22 cellular contexts compared by ENCODE assay signal in genomic region chr5:122152266-122152900, GRCh38. TPM values are rescaled to one million over a fixed set of nuclear protein-coding genes. Genes with fewer than 3 reads are reported as not detected.
A peak's percentile ranks its signal among the peaks of the same experiment; 100 is the strongest.
DNase-seq lines count a peak whose midpoint lies in the region; ATAC-seq and TF ChIP-seq lines count a peak whose summit lies in the region.
"Had no signal": no experiment of that assay in that cellular context is flagged by ENCODE, and none has a peak within 500 bp of the region (broad histone marks: within the 10 kb centered on the region; RNA-seq: fewer than 3 reads in every experiment).

No MANE protein-coding gene starts in this region.

- no peaks in the 10 kb centered on the region for H3K9me3 Mint-ChIP-seq in MCF 10A (ENCODE audit: unreplicated experiment)
- H3K9me3 Mint-ChIP-seq: activated CD4-positive, alpha-beta memory T cell treated with anti-CD3 and anti-CD28 coated beads, Interleukin-2, amount 10 ng/mL, durations not matched to agents 7 days and 5 days; activated naive CD8-positive, alpha-beta T cell treated with anti-CD3 and anti-CD28 coated beads for 36 hours; CD4-positive, CD25-positive, alpha-beta regulatory T cell had no signal

- H3K27ac Mint-ChIP-seq in MCF 10A (ENCODE audit: low read depth, unreplicated experiment) = peak overlapping the region; percentile 80
- H3K27ac Mint-ChIP-seq: activated CD4-positive, alpha-beta memory T cell treated with anti-CD3 and anti-CD28 coated beads, Interleukin-2, amount 10 ng/mL, durations not matched to agents 7 days and 5 days; activated naive CD8-positive, alpha-beta T cell treated with anti-CD3 and anti-CD28 coated beads for 36 hours had no signal

- no peak overlapping the region for H3K4me2 ChIP-seq in mammary epithelial cell (ENCODE audit: insufficient read depth, low read depth, low read length)

- no peak overlapping the region for H3K4me3 Mint-ChIP-seq in MCF 10A (ENCODE audit: unreplicated experiment)
- H3K4me3 Mint-ChIP-seq: activated CD4-positive, alpha-beta memory T cell treated with anti-CD3 and anti-CD28 coated beads, Interleukin-2, amount 10 ng/mL, durations not matched to agents 7 days and 5 days; activated naive CD8-positive, alpha-beta T cell treated with anti-CD3 and anti-CD28 coated beads for 36 hours had no signal

- no peaks in the 10 kb centered on the region for H4K20me1 ChIP-seq in mammary epithelial cell (ENCODE audit: insufficient read depth, low read length)

- H3K36me3 ChIP-seq in mammary epithelial cell (ENCODE audit: insufficient read depth, low read length) = no peaks in the 10 kb centered on the region
- no peaks in the 10 kb centered on the region for H3K36me3 ChIP-seq in brain microvascular endothelial cell (replicated peaks)
- H3K36me3 ChIP-seq: esophagus squamous epithelium, HAP-1, ovary, Peyer's patch had no signal

- peaks cover 27% of the 10 kb centered on the region for H3K4me1 Mint-ChIP-seq in MCF 10A (ENCODE audit: insufficient read depth, unreplicated experiment)
- H3K4me1 Mint-ChIP-seq: activated CD4-positive, alpha-beta memory T cell treated with anti-CD3 and anti-CD28 coated beads, Interleukin-2, amount 10 ng/mL, durations not matched to agents 7 days and 5 days had no signal

- no peak overlapping the region for H2AFZ ChIP-seq in mammary epithelial cell (ENCODE audit: low read depth, low read length)

- intact Hi-C loops in MCF 10A (cut with micrococcal nuclease) = no loop called here
- intact Hi-C loops in mammary epithelial cell (cut with micrococcal nuclease) = no loop called here

- POLR2A ChIA-PET in MCF 10A (lab: Yijun Ruan, JAX) = interaction anchor here (0.6 to 1.3 kb wide), 9 partner anchors 9 to 189 kb away, joined by 3 to 6 read pairs (median 4); partner anchors contain the start of gene ZNF474

- ATAC-seq in GM21619 (IDR thresholded peaks at IDR 0.05; ENCODE audit: unreplicated experiment) = no peak

- TF ChIP-seq CTCF in MCF 10A (IDR thresholded peaks at IDR 0.05; ENCODE audit: unreplicated experiment) = no peak
- TF ChIP-seq CTCF in mammary epithelial cell (conservative IDR thresholded peaks at IDR 0.05 in 1 of 2, IDR thresholded peaks at IDR 0.05 in 1 of 2; ENCODE audit: extremely low read depth in 1 of 2, insufficient read depth in 1 of 2, low read depth in 1 of 2, low read length in 2 of 2) = no peak
- no peak for TF ChIP-seq CTCF in brain microvascular endothelial cell (IDR thresholded peaks at IDR 0.05; ENCODE audit: low read depth, low read length, missing control alignments)

- H3K27ac ChIP-seq in mammary epithelial cell (ENCODE audit: insufficient read depth, low read depth, low read length) = no peak overlapping the region
- peak overlapping the region; percentile 76 for H3K27ac ChIP-seq in brain microvascular endothelial cell
- H3K27ac ChIP-seq: esophagus squamous epithelium, ovary, testis had no signal

- in situ Hi-C loops in mammary epithelial cell (cut with MboI; ENCODE audit: low sequenced_read_pairs in 2 of 2) (loop anchor here (10.0 kb wide), 2 partner anchors 48 to 188 kb away; partner anchors contain the start of gene SRFBP1 (in 1 of the 2)), brain microvascular endothelial cell (cut with HindIII; ENCODE audit: low pct_ligation_motif_present, low sequenced_read_pairs) (no loop called here)

- dilution Hi-C loops in mammary epithelial cell (cut with HindIII; ENCODE audit: low sequenced_read_pairs) = no loop called here

- no peaks in the 10 kb centered on the region for H3K79me2 ChIP-seq in mammary epithelial cell (ENCODE audit: insufficient read depth, low read length)

- H3K27me3 Mint-ChIP-seq in MCF 10A (ENCODE audit: insufficient read depth, unreplicated experiment) = no peaks in the 10 kb centered on the region
- H3K27me3 Mint-ChIP-seq: activated CD4-positive, alpha-beta memory T cell treated with anti-CD3 and anti-CD28 coated beads, Interleukin-2, amount 10 ng/mL, durations not matched to agents 7 days and 5 days; activated naive CD8-positive, alpha-beta T cell treated with anti-CD3 and anti-CD28 coated beads for 36 hours had no signal

- 83% methylated on average over 10 of the region's 10 CpGs for WGBS in mammary epithelial cell (ENCODE audit: low coverage, missing lambda C conversion rate)

- H3K36me3 Mint-ChIP-seq in MCF 10A (ENCODE audit: insufficient read depth, unreplicated experiment) = no peaks in the 10 kb centered on the region
- H3K36me3 Mint-ChIP-seq: activated naive CD8-positive, alpha-beta T cell treated with anti-CD3 and anti-CD28 coated beads for 36 hours; CD4-positive, CD25-positive, alpha-beta regulatory T cell had no signal

- CTCF ChIA-PET in MCF 10A (lab: Yijun Ruan, JAX) (interaction anchor here (0.6 to 4.7 kb wide), 15 partner anchors 18 to 1747 kb away, joined by 3 to 24 read pairs (median 4); no protein-coding TSS in a partner anchor), mammary epithelial cell (lab: Charles Lee; ENCODE audit: low non-redundant PET) (no interaction called here)

- H3K9ac ChIP-seq in mammary epithelial cell (ENCODE audit: insufficient read depth, low read length) = no peak overlapping the region

- no peak for DNase-seq in MCF 10A (ENCODE audit: unreplicated experiment)
- DNase-seq in mammary epithelial cell = no peak
- no peak for DNase-seq in brain microvascular endothelial cell
- peak; percentile 87 for DNase-seq in myocyte (ENCODE audit: low read depth)
- no peak for DNase-seq in NCI-H1105 treated with DMSO at 0.1 percent for 48 hours (lab: John Stamatoyannopoulos, UW)
- DNase-seq in DMS53 treated with DMSO at 0.1 percent for 48 hours (lab: John Stamatoyannopoulos, UW; ENCODE audit: unreplicated experiment) = no peak
- DNase-seq in SKM-1 treated with dmso at 0.1 percent for 144 hours (lab: John Stamatoyannopoulos, UW; ENCODE audit: unreplicated experiment) = no peak
- DNase-seq: 8988T; activated CD4-positive, alpha-beta memory T cell treated with anti-CD3 and anti-CD28 coated beads, Interleukin-2, amount 10 ng/mL, durations not matched to agents 7 days and 5 days; activated naive CD8-positive, alpha-beta T cell treated with anti-CD3 and anti-CD28 coated beads for 36 hours; activated T-cell treated with anti-CD3 and anti-CD28 coated beads, Interleukin-2, amount 50 U/mL, for 48 hours; CD4-positive, CD25-positive, alpha-beta regulatory T cell; central memory CD4-positive, alpha-beta T cell; esophagus squamous epithelium; kidney; NCI-H1417 treated with DMSO at 0.1 percent for 48 hours; NCI-H82; ovary; Peyer's patch; testis had no signal

- peaks cover 3% of the 10 kb centered on the region for H3K4me1 ChIP-seq in mammary epithelial cell (ENCODE audit: insufficient read depth, low read length)
- H3K4me1 ChIP-seq: HAP-1, Peyer's patch had no signal

- no peaks in the 10 kb centered on the region for H3K9me3 ChIP-seq in mammary epithelial cell (replicated peaks; ENCODE audit: insufficient read depth, low read length)
- H3K9me3 ChIP-seq: esophagus squamous epithelium, HAP-1, ovary, Peyer's patch, testis had no signal

- H3K4me3 ChIP-seq in mammary epithelial cell (replicated peaks in 1 of 3; ENCODE audit: insufficient read depth in 1 of 3, low read depth in 2 of 3, low read length in 3 of 3) (no peak overlapping the region), brain microvascular endothelial cell (ENCODE audit: low read depth, low read length) (no peak overlapping the region)
- H3K4me3 ChIP-seq: esophagus squamous epithelium, HAP-1, ovary, Peyer's patch, testis had no signal

- BruUV-seq in MCF 10A (replicated peaks; lab: Mats Ljungman, UMichigan) = no TSS peak
- no TSS peak for BruUV-seq in mammary epithelial cell (replicated peaks; lab: Mats Ljungman, UMichigan)

- no peaks in the 10 kb centered on the region for H3K27me3 ChIP-seq in mammary epithelial cell (ENCODE audit: insufficient read depth, low read length)
- H3K27me3 ChIP-seq in brain microvascular endothelial cell (replicated peaks) = no peaks in the 10 kb centered on the region
- H3K27me3 ChIP-seq: esophagus squamous epithelium, ovary, Peyer's patch, testis had no signal

RNA-seq across cellular contexts. Expression of gene ZNF474, which starts 23.0 kb away (rescaled TPM):
- total RNA-seq in MCF 10A (2022) (0.25 and 0.56 TPM in 2 replicates), mammary epithelial cell (under 1 TPM; 0.19 to 0.33 TPM), myocyte (5.9 and 8.3 TPM in 2 replicates)
- 0.10 TPM for polyA plus RNA-seq in mammary epithelial cell
- not detected for polyA minus RNA-seq in mammary epithelial cell
- polyA plus RNA-seq in myocyte (2012) = 3.6 TPM
- total RNA-seq: activated CD4-positive, alpha-beta memory T cell treated with anti-CD3 and anti-CD28 coated beads, Interleukin-2, amount 10 ng/mL, durations not matched to agents 7 days and 5 days had no signal
